Comparison of ENCODE assay signal across 8 cellular contexts in the genomic region with DNA sequence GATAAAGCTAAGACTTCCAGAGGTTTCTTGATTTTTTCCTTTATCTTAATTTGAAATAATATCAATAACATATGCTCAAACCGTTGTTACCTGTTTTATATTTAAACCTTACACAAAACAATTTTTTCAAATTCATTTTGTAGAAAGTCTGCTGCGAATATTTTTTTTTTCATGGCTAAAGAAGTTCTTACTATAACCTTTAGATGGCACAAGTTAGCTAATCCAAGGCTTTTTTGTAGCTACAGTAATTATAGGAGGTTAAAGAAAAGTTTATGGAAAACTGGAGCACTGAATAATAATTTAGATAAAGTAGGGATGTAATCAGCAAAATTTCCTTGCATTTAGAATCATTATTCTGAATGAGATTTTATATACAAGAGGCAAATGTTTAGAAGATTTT.
DNase-seq lines count a peak whose midpoint lies in the region; ATAC-seq and TF ChIP-seq lines count a peak whose summit lies in the region.

No MANE protein-coding gene starts in this region.

- H3K27me3 ChIP-seq in DND-41 (ENCODE audit: insufficient read depth, low read length, poor library complexity) (no peaks in the 10 kb centered on the region), mesendoderm (ENCODE audit: insufficient read depth, low read length, poor library complexity) (no peaks in the 10 kb centered on the region)

- no peaks in the 10 kb centered on the region for H3K4me1 Mint-ChIP-seq in brain
- no peaks in the 10 kb centered on the region for H3K4me1 Mint-ChIP-seq in stimulated activated naive B cell treated with anti-CD40 and anti-IgM and Interleukin-4, amounts not matched to agents 10 μg/mL and 1 μg/mL and 100 μg/mL, for 72 hours

- H3K9me3 Mint-ChIP-seq in brain: peaks cover 0 to 6% (median 5%) of the 10 kb centered on the region in 5 experiments
- no peaks in the 10 kb centered on the region for H3K9me3 Mint-ChIP-seq in stimulated activated naive B cell treated with anti-CD40 and anti-IgM and Interleukin-4, amounts not matched to agents 10 μg/mL and 1 μg/mL and 100 μg/mL, for 72 hours

- H3K27ac Mint-ChIP-seq in brain: peak overlapping the region in 1 of 5 experiments; percentile 17
- H3K27ac Mint-ChIP-seq in stimulated activated naive B cell treated with anti-CD40 and anti-IgM and Interleukin-4, amounts not matched to agents 10 μg/mL and 1 μg/mL and 100 μg/mL, for 72 hours: no peak overlapping the region

- no peak overlapping the region for H4K5ac ChIP-seq in mesendoderm (ENCODE audit: low read length)

- 100% methylated on average over 1 of the region's 2 CpGs for WGBS in mesendoderm (ENCODE audit: extremely low coverage, insufficient coverage, low lambda C conversion rate)

- no peak overlapping the region for H3K27ac ChIP-seq in DND-41 (ENCODE audit: low read length)
- H3K27ac ChIP-seq in mesendoderm (ENCODE audit: low read depth, low read length): no peak overlapping the region

- no peaks in the 10 kb centered on the region for H3K36me3 Mint-ChIP-seq in brain
- no peaks in the 10 kb centered on the region for H3K36me3 Mint-ChIP-seq in stimulated activated naive B cell treated with anti-CD40 and anti-IgM and Interleukin-4, amounts not matched to agents 10 μg/mL and 1 μg/mL and 100 μg/mL, for 72 hours

- no peak overlapping the region for H3K56ac ChIP-seq in mesendoderm (ENCODE audit: low read length)

- H3K9ac ChIP-seq in DND-41 (ENCODE audit: low read depth, low read length): no peak overlapping the region
- H3K9ac ChIP-seq in mesendoderm (ENCODE audit: low read length): no peak overlapping the region

- no peak overlapping the region for H2BK5ac ChIP-seq in mesendoderm (ENCODE audit: low read length)

- peak; percentile 47 for TF ChIP-seq CTCF in DND-41 (IDR thresholded peaks at IDR 0.05; ENCODE audit: borderline replicate concordance, extremely low read depth, low read length, poor library complexity, severe bottlenecking)
- TF ChIP-seq CTCF in brain (conservative IDR thresholded peaks at IDR 0.05): peak; percentile 77 to 82

- no peak overlapping the region for H3K4ac ChIP-seq in mesendoderm (ENCODE audit: low read depth, low read length)

- no peak overlapping the region for H2AK5ac ChIP-seq in mesendoderm (ENCODE audit: low read length)

- no peaks in the 10 kb centered on the region for H3K9me3 ChIP-seq in DND-41 (ENCODE audit: insufficient read depth, low read length, severe bottlenecking)

- H2AFZ ChIP-seq in DND-41 (ENCODE audit: low read depth, low read length): no peak overlapping the region

- no peak overlapping the region for H3K23ac ChIP-seq in mesendoderm (ENCODE audit: low read length)

- H3K4me3 Mint-ChIP-seq in brain: no peak overlapping the region
- no peak overlapping the region for H3K4me3 Mint-ChIP-seq in stimulated activated naive B cell treated with anti-CD40 and anti-IgM and Interleukin-4, amounts not matched to agents 10 μg/mL and 1 μg/mL and 100 μg/mL, for 72 hours

- H3K4me2 ChIP-seq in DND-41 (ENCODE audit: insufficient read depth, low read length) (no peak overlapping the region), mesendoderm (ENCODE audit: low read length) (no peak overlapping the region)

- no peak overlapping the region for H2BK15ac ChIP-seq in mesendoderm (replicated peaks; ENCODE audit: low read depth)

- no peaks in the 10 kb centered on the region for H4K20me1 ChIP-seq in DND-41 (ENCODE audit: insufficient read depth, low read length)

- no peak overlapping the region for H2BK120ac ChIP-seq in mesendoderm (ENCODE audit: low read depth, low read length)

- DNase-seq in DND-41 (no peak), MV-4-11 (lab: John Stamatoyannopoulos, UW) (peak; percentile 4), mesendoderm (peak; percentile 13), activated gamma-delta T cell (lab: John Stamatoyannopoulos, UW) (no peak), amygdala (lab: John Stamatoyannopoulos, UW) (no peak)
- DNase-seq in stimulated activated naive B cell treated with anti-CD40 and anti-IgM and Interleukin-4, amounts not matched to agents 10 μg/mL and 1 μg/mL and 100 μg/mL, for 72 hours: no peak

- H3K4me3 ChIP-seq in DND-41 (ENCODE audit: low read depth in 1 of 2, low read length in 2 of 2) (no peak overlapping the region), mesendoderm (ENCODE audit: low read length) (no peak overlapping the region)

- no peak overlapping the region for H4K8ac ChIP-seq in mesendoderm (ENCODE audit: low read depth, low read length)

- no peaks in the 10 kb centered on the region for H3K27me3 Mint-ChIP-seq in brain
- H3K27me3 Mint-ChIP-seq in stimulated activated naive B cell treated with anti-CD40 and anti-IgM and Interleukin-4, amounts not matched to agents 10 μg/mL and 1 μg/mL and 100 μg/mL, for 72 hours: peaks cover 7 to 11% of the 10 kb centered on the region in 2 donors

- no peak overlapping the region for H3K18ac ChIP-seq in mesendoderm (ENCODE audit: low read length)

- H3K79me2 ChIP-seq in DND-41 (ENCODE audit: insufficient read depth, low read length) (no peaks in the 10 kb centered on the region), mesendoderm (ENCODE audit: control insufficient read depth, insufficient read depth, low read length) (no peaks in the 10 kb centered on the region)

- no peaks in the 10 kb centered on the region for H3K79me1 ChIP-seq in mesendoderm (ENCODE audit: low read length)

- ATAC-seq in DND-41 (ENCODE audit: insufficient read depth, low read depth) (no peak), HG03378 (IDR thresholded peaks at IDR 0.05; ENCODE audit: unreplicated experiment) (no peak)
- no peak for ATAC-seq in stimulated activated naive B cell treated with anti-CD40 and anti-IgM and Interleukin-4, amounts not matched to agents 10 μg/mL and 1 μg/mL and 100 μg/mL, for 72 hours (replicated peaks)

- H3K4me1 ChIP-seq in DND-41 (ENCODE audit: insufficient read depth, low read length) (no peaks in the 10 kb centered on the region), mesendoderm (ENCODE audit: control insufficient read depth, low read depth, low read length) (no peaks in the 10 kb centered on the region)

- H3K36me3 ChIP-seq in DND-41 (ENCODE audit: insufficient read depth, low read length) (no peaks in the 10 kb centered on the region), mesendoderm (ENCODE audit: control insufficient read depth, insufficient read depth, low read length) (no peaks in the 10 kb centered on the region)

Comparison
In these comparisons a context has a peak if more than half of its experiments do, and no peak if none do; other contexts are left out.
1. DNase-seq: peak in MV-4-11 (single experiment) and mesendoderm (single experiment); none in DND-41 (single experiment), stimulated activated naive B cell treated with anti-CD40 and anti-IgM and Interleukin-4, amounts not matched to agents 10 μg/mL and 1 μg/mL and 100 μg/mL, for 72 hours (single experiment), activated gamma-delta T cell (single experiment) and amygdala (0 of 56).